Comparison of ENCODE assay signal across 9 cellular contexts in genomic region chr16:3306078-3306477, GRCh38. TPM values are rescaled to one million over a fixed set of nuclear protein-coding genes. Genes with fewer than 3 reads are reported as not detected.
DNase-seq lines count a peak whose midpoint lies in the region; ATAC-seq, FAIRE-seq and TF ChIP-seq lines count a peak whose summit lies in the region.
"Had no signal": no experiment of that assay in that cellular context is flagged by ENCODE, and none has a peak within 500 bp of the region (broad histone marks: within the 10 kb centered on the region; RNA-seq: fewer than 3 reads in every experiment).

No MANE protein-coding gene starts in this region.

- TF ChIP-seq CTCF in K562 (IDR thresholded peaks at IDR 0.05 in 2 of 3, conservative IDR thresholded peaks at IDR 0.05 in 1 of 3; ENCODE audit: insufficient read depth in 2 of 3, low read depth in 1 of 3, low read length in 3 of 3) (no peak), lung (IDR thresholded peaks at IDR 0.05; ENCODE audit: control extremely low read depth, extremely low read depth) (no peak), tibial nerve (IDR thresholded peaks at IDR 0.05) (no peak)

- no peak for TF ChIP-seq POLR2A in K562 (conservative IDR thresholded peaks at IDR 0.05)
- TF ChIP-seq POLR2A in tibial nerve (IDR thresholded peaks at IDR 0.05) = no peak

- TF ChIP-seq EP300 in K562 (IDR thresholded peaks at IDR 0.05; ENCODE audit: low read length) = no peak
- no peak for TF ChIP-seq EP300 in tibial nerve (IDR thresholded peaks at IDR 0.05)

- POLR2A ChIA-PET in K562 (lab: Yijun Ruan, JAX) = interaction anchor here (0.6 to 2.0 kb wide), 5 partner anchors 12 to 95 kb away, joined by 3 to 7 read pairs (median 5); partner anchors contain the start of genes ZNF174 and ZSCAN32

- peaks cover 13% of the 10 kb centered on the region for H3K79me2 ChIP-seq in K562 (ENCODE audit: control insufficient read depth, insufficient read depth, low read length)

- H3K4me1 ChIP-seq in K562 (replicated peaks in 1 of 2; ENCODE audit: control insufficient read depth in 2 of 2, insufficient read depth in 2 of 2, low read length in 2 of 2) (peaks cover 0 to 16% of the 10 kb centered on the region in 2 experiments; a peak in 4 of 5 replicates), lung (ENCODE audit: control insufficient read depth in 2 of 2, insufficient read depth in 2 of 2, low read length in 2 of 2) (peaks cover 0 to 8% of the 10 kb centered on the region in 2 donors), tibial nerve (peaks cover 0 to 24% (median 13%) of the 10 kb centered on the region in 4 donors)

- peak overlapping the region; percentile 78 for H3K4me2 ChIP-seq in K562 (ENCODE audit: insufficient read depth, low read length)

- TF ChIP-seq RAD21 in K562 (CRISPR knock-in tag; conservative IDR thresholded peaks at IDR 0.05 in 1 of 2, IDR thresholded peaks at IDR 0.05 in 1 of 2) = no peak

- H3K9me3 ChIP-seq in K562 (replicated peaks; ENCODE audit: control insufficient read depth, insufficient read depth, low read depth, low read length) (peaks cover 22% of the 10 kb centered on the region), lung (ENCODE audit: control insufficient read depth in 2 of 2, insufficient read depth in 1 of 2, low read length in 1 of 2) (peaks cover 2 to 45% of the 10 kb centered on the region in 2 donors), tibial nerve (peaks cover 0 to 88% (median 33%) of the 10 kb centered on the region in 4 donors)

- H3K9ac ChIP-seq in K562 (ENCODE audit: insufficient read depth in 1 of 2, low read depth in 2 of 2, low read length in 2 of 2) = peak overlapping the region; percentile 87 to 95

- H3K27me3 ChIP-seq in K562 (ENCODE audit: control insufficient read depth in 2 of 2, insufficient read depth in 2 of 2, low read length in 2 of 2) (no peaks in the 10 kb centered on the region), lung (ENCODE audit: control insufficient read depth, insufficient read depth) (no peaks in the 10 kb centered on the region), tibial nerve (no peaks in the 10 kb centered on the region)

- H3K9me1 ChIP-seq in K562 (ENCODE audit: control insufficient read depth, insufficient read depth, low read length) = no peaks in the 10 kb centered on the region

- BruUV-seq in K562 (replicated peaks; lab: Mats Ljungman, UMichigan) = no TSS peak

- no peak for DNase-seq in activated T-cell treated with anti-CD3 and anti-CD28 coated beads, Interleukin-2, amount 50 U/mL, for 4 hours
- no peak for DNase-seq in activated T-cell treated with anti-CD3 and anti-CD28 coated beads, Interleukin-2, amount 50 U/mL, for 48 hours
- DNase-seq in K562 (ENCODE audit: extremely low read depth in 1 of 4, low spot score in 3 of 4) (no peak), lung (ENCODE audit: low spot score) (no peak), tibial nerve (ENCODE audit: low spot score in 2 of 2) (no peak), NCI-H2081 (lab: John Stamatoyannopoulos, UW) (no peak)

- FAIRE-seq in K562 (lab: Jason Lieb, UNC) = no peak

- CTCF ChIA-PET in K562 (lab: Yijun Ruan, JAX; ENCODE audit: low intra/inter-chr PET ratio) = no interaction called here

- in situ Hi-C loops in K562 (cut with MboI) = no loop called here

- peaks cover 15% of the 10 kb centered on the region for H3K36me3 ChIP-seq in K562 (ENCODE audit: control insufficient read depth, insufficient read depth, low read length)
- H3K36me3 ChIP-seq in lung (ENCODE audit: control insufficient read depth in 2 of 2, insufficient read depth in 2 of 2, low read length in 2 of 2) = peaks cover 8 to 29% of the 10 kb centered on the region in 2 donors
- peaks cover 8 to 74% (median 13%) of the 10 kb centered on the region in 3 donors for H3K36me3 ChIP-seq in tibial nerve

- H3K27ac ChIP-seq in K562 (ENCODE audit: extremely low read depth, low read depth, low read length) (peak overlapping the region; percentile 94), lung (ENCODE audit: low read depth in 1 of 2, low read length in 1 of 2) (peak overlapping the region; percentile 92 to 97), tibial nerve (peak overlapping the region; percentile 57 to 88 (median 87))

- no peak for ATAC-seq in activated T-cell treated with anti-CD3 and anti-CD28 coated beads, Interleukin-2, amount 50 U/mL, for 4 hours
- no peak for ATAC-seq in K562
- no peak for ATAC-seq in lung (ENCODE audit: insufficient read depth, low FRiP score)
- ATAC-seq in GM21381 (IDR thresholded peaks at IDR 0.05; ENCODE audit: unreplicated experiment) = no peak
- no peak for ATAC-seq in GM19452 (IDR thresholded peaks at IDR 0.05; ENCODE audit: unreplicated experiment)

- H3K4me3 ChIP-seq in K562 (peak overlapping the region; percentile 73), lung (peak overlapping the region; percentile 77), tibial nerve (peak overlapping the region; percentile 65 to 85 (median 76))

- H4K20me1 ChIP-seq in K562 (replicated peaks; ENCODE audit: control insufficient read depth, insufficient read depth, low read length) = no peaks in the 10 kb centered on the region

- H3K4me1 Mint-ChIP-seq in activated T-cell treated with anti-CD3 and anti-CD28 coated beads, Interleukin-2, amount 50 U/mL, for 4 hours (ENCODE audit: low read depth) = peaks cover 11% of the 10 kb centered on the region

- peaks cover 26% of the 10 kb centered on the region for H3K9me3 Mint-ChIP-seq in activated T-cell treated with anti-CD3 and anti-CD28 coated beads, Interleukin-2, amount 50 U/mL, for 4 hours

- no peaks in the 10 kb centered on the region for H3K27me3 Mint-ChIP-seq in activated T-cell treated with anti-CD3 and anti-CD28 coated beads, Interleukin-2, amount 50 U/mL, for 4 hours (ENCODE audit: low read depth)

- H3K36me3 Mint-ChIP-seq in activated T-cell treated with anti-CD3 and anti-CD28 coated beads, Interleukin-2, amount 50 U/mL, for 4 hours (ENCODE audit: insufficient read depth) = peaks cover 40% of the 10 kb centered on the region

- WGBS in K562 (ENCODE audit: insufficient coverage, low coverage, missing lambda C conversion rate) = 70% methylated on average over 11 of the region's 11 CpGs
- WGBS in lung, 2 donors = 59 to 63% methylated on average over 11 of the region's 11 CpGs
- WGBS in tibial nerve, 2 donors = 63 to 65% methylated on average over 11 of the region's 11 CpGs

- H2AFZ ChIP-seq in K562 (ENCODE audit: low read depth, low read length) = peak overlapping the region; percentile 95

- intact Hi-C loops in K562 (cut with micrococcal nuclease) = loop anchor here (10.0 kb wide), 1 partner anchor 99 kb away; the partner anchor contains the start of genes ZNF174 and ZSCAN32

- H3K4me3 Mint-ChIP-seq in activated T-cell treated with anti-CD3 and anti-CD28 coated beads, Interleukin-2, amount 50 U/mL, for 4 hours = peak overlapping the region; percentile 81

RNA-seq across cellular contexts. Expression of gene ZNF75A, which starts 0.8 kb away (rescaled TPM):
- total RNA-seq in activated T-cell treated with anti-CD3 and anti-CD28 coated beads, Interleukin-2, amount 50 U/mL, for 4 hours = 10 to 100 TPM; 20.9 to 23.1 (median 21.9) TPM
- 36.3 and 66.8 TPM in 2 replicates for total RNA-seq in K562 (2011; cell fraction: chromatin; rRNA removed; ENCODE audit: low replicate concordance)
- total RNA-seq in K562 (2011; cell fraction: nucleolus; rRNA removed) = 23.4 and 28.7 TPM in 2 replicates
- total RNA-seq in K562 (2011; cell fraction: nucleoplasm; rRNA removed) = 36.6 and 52.4 TPM in 2 replicates
- total RNA-seq in K562 (2014; rRNA removed) (14.0 and 15.8 TPM in 2 replicates), K562 (2014; rRNA removed; fragmentation: Illumina TruSeq; extraction: Trizol) (23.2 and 26.2 TPM in 2 replicates), K562 (2015; rRNA removed; fragmentation: Illumina TruSeq; extraction: Trizol) (15.8 and 17.1 TPM in 2 replicates), K562 (2021) (13.9 and 14.2 TPM in 2 replicates), lung (10 to 100 TPM; 23.8 to 35.1 TPM), tibial nerve (10 to 100 TPM; 24.0 to 28.2 (median 25.7) TPM)
- polyA plus RNA-seq in K562 (2011; rRNA removed) (13.9 and 20.8 TPM in 2 replicates), K562 (2014; fragmentation: Illumina TruSeq; extraction: Trizol) (21.2 and 24.5 TPM in 2 replicates), K562 (2014; fragmentation: Nextera tagmentation; extraction: Ambion mirVana) (10 to 100 TPM in 1 of 2 experiments, 1 to 10 TPM in 1; 7.2 to 10.1 TPM), K562 (2014; rRNA removed) (15.8 and 18.6 TPM in 2 replicates), lung (10 to 100 TPM; 11.3 to 19.0 TPM)
- 4.4 and 5.7 TPM in 2 replicates for polyA plus RNA-seq in K562 (2011; cell fraction: cytosol; rRNA removed)
- 14.2 and 18.7 TPM in 2 replicates for polyA plus RNA-seq in K562 (2011; cell fraction: nucleus; rRNA removed)
- 10.5 and 12.1 TPM in 2 replicates for polyA plus RNA-seq in K562 (2012)
- polyA minus RNA-seq in K562 (2011; rRNA and poly(A)+ RNA removed) = 16.0 and 17.9 TPM in 2 replicates
- 5.2 and 6.5 TPM in 2 replicates for polyA minus RNA-seq in K562 (2011; cell fraction: cytosol; rRNA and poly(A)+ RNA removed)
- 10.2 and 12.6 TPM in 2 replicates for polyA minus RNA-seq in K562 (2011; cell fraction: nucleus; rRNA and poly(A)+ RNA removed)

RNA-seq across cellular contexts. Expression of gene TIGD7, which starts 0.8 kb away (rescaled TPM):
- 1 to 10 TPM; 1.7 to 3.2 (median 2.1) TPM for total RNA-seq in activated T-cell treated with anti-CD3 and anti-CD28 coated beads, Interleukin-2, amount 50 U/mL, for 4 hours
- 12.1 and 20.7 TPM in 2 replicates for total RNA-seq in K562 (2011; cell fraction: chromatin; rRNA removed; ENCODE audit: low replicate concordance)
- total RNA-seq in K562 (2011; cell fraction: nucleolus; rRNA removed) = 9.7 and 9.8 TPM in 2 replicates
- 11.8 and 14.0 TPM in 2 replicates for total RNA-seq in K562 (2011; cell fraction: nucleoplasm; rRNA removed)
- total RNA-seq in K562 (2014; rRNA removed) (4.9 and 5.8 TPM in 2 replicates), K562 (2014; rRNA removed; fragmentation: Illumina TruSeq; extraction: Trizol) (9.1 and 13.0 TPM in 2 replicates), K562 (2015; rRNA removed; fragmentation: Illumina TruSeq; extraction: Trizol) (5.4 and 6.7 TPM in 2 replicates), K562 (2021) (5.2 and 6.2 TPM in 2 replicates), lung (10 to 100 TPM in 1 of 2 donors, 1 to 10 TPM in 1; 4.7 to 11.5 TPM), tibial nerve (1 to 10 TPM; 6.1 to 8.3 (median 6.6) TPM)
- polyA plus RNA-seq in K562 (2011; rRNA removed) (8.7 and 10.7 TPM in 2 replicates), K562 (2014; fragmentation: Illumina TruSeq; extraction: Trizol) (9.0 and 9.4 TPM in 2 replicates), K562 (2014; fragmentation: Nextera tagmentation; extraction: Ambion mirVana) (1 to 10 TPM in 1 of 2 experiments, under 1 TPM in 1; 0.84 to 2.0 TPM), K562 (2014; rRNA removed) (8.0 and 8.9 TPM in 2 replicates), lung (1 to 10 TPM; 2.9 to 3.1 TPM)
- 2.7 and 5.2 TPM in 2 replicates for polyA plus RNA-seq in K562 (2011; cell fraction: cytosol; rRNA removed)
- polyA plus RNA-seq in K562 (2011; cell fraction: nucleus; rRNA removed) = 7.1 and 7.7 TPM in 2 replicates
- polyA plus RNA-seq in K562 (2012) = 3.7 and 5.0 TPM in 2 replicates
- 9.3 and 9.5 TPM in 2 replicates for polyA minus RNA-seq in K562 (2011; rRNA and poly(A)+ RNA removed)
- polyA minus RNA-seq in K562 (2011; cell fraction: cytosol; rRNA and poly(A)+ RNA removed) = 2.8 and 4.1 TPM in 2 replicates
- 4.6 and 6.7 TPM in 2 replicates for polyA minus RNA-seq in K562 (2011; cell fraction: nucleus; rRNA and poly(A)+ RNA removed)

RNA-seq across cellular contexts. Expression of gene ZNF263, which starts 22.8 kb away (rescaled TPM):
- total RNA-seq in activated T-cell treated with anti-CD3 and anti-CD28 coated beads, Interleukin-2, amount 50 U/mL, for 4 hours = 10 to 100 TPM; 39.7 to 44.5 (median 41.5) TPM
- total RNA-seq in K562 (2011; cell fraction: chromatin; rRNA removed; ENCODE audit: low replicate concordance) = 33.7 and 52.6 TPM in 2 replicates
- total RNA-seq in K562 (2011; cell fraction: nucleolus; rRNA removed) = 30.8 and 32.5 TPM in 2 replicates
- 28.2 and 28.9 TPM in 2 replicates for total RNA-seq in K562 (2011; cell fraction: nucleoplasm; rRNA removed)
- total RNA-seq in K562 (2014; rRNA removed) (45.9 and 48.3 TPM in 2 replicates), K562 (2014; rRNA removed; fragmentation: Illumina TruSeq; extraction: Trizol) (31.8 and 33.5 TPM in 2 replicates), K562 (2015; rRNA removed; fragmentation: Illumina TruSeq; extraction: Trizol) (36.2 and 36.8 TPM in 2 replicates), K562 (2021) (26.3 and 30.6 TPM in 2 replicates), lung (10 to 100 TPM; 27.3 to 48.4 TPM), tibial nerve (10 to 100 TPM; 37.3 to 66.0 (median 55.5) TPM)
- polyA plus RNA-seq in K562 (2011; rRNA removed) (8.6 and 11.0 TPM in 2 replicates), K562 (2014; fragmentation: Illumina TruSeq; extraction: Trizol) (34.1 and 35.5 TPM in 2 replicates), K562 (2014; fragmentation: Nextera tagmentation; extraction: Ambion mirVana) (1 to 10 TPM; 4.6 to 4.8 TPM), K562 (2014; rRNA removed) (27.5 and 36.0 TPM in 2 replicates), lung (10 to 100 TPM; 13.4 to 23.9 TPM)
- polyA plus RNA-seq in K562 (2011; cell fraction: cytosol; rRNA removed) = 8.6 and 14.4 TPM in 2 replicates
- 18.9 and 32.2 TPM in 2 replicates for polyA plus RNA-seq in K562 (2011; cell fraction: nucleus; rRNA removed)
- 26.0 and 30.5 TPM in 2 replicates for polyA plus RNA-seq in K562 (2012)
- 12.8 and 13.9 TPM in 2 replicates for polyA minus RNA-seq in K562 (2011; rRNA and poly(A)+ RNA removed)
- polyA minus RNA-seq in K562 (2011; cell fraction: cytosol; rRNA and poly(A)+ RNA removed) = 10.7 and 14.5 TPM in 2 replicates
- 14.7 and 20.1 TPM in 2 replicates for polyA minus RNA-seq in K562 (2011; cell fraction: nucleus; rRNA and poly(A)+ RNA removed)

RNA-seq across cellular contexts. Expression of gene OR2C1, which starts 49.6 kb away (rescaled TPM):
- total RNA-seq in activated T-cell treated with anti-CD3 and anti-CD28 coated beads, Interleukin-2, amount 50 U/mL, for 4 hours = not detected
- not detected in 2 replicates for total RNA-seq in K562 (2011; cell fraction: chromatin; rRNA removed; ENCODE audit: low replicate concordance)
- total RNA-seq in K562 (2011; cell fraction: nucleolus; rRNA removed) = not detected in 2 replicates
- total RNA-seq in K562 (2011; cell fraction: nucleoplasm; rRNA removed) = not detected in 2 replicates
- not detected in 2 replicates for total RNA-seq in K562 (2014; rRNA removed)
- total RNA-seq in K562 (2014; rRNA removed; fragmentation: Illumina TruSeq; extraction: Trizol) = not detected in 2 replicates
- not detected in 2 replicates for total RNA-seq in K562 (2015; rRNA removed; fragmentation: Illumina TruSeq; extraction: Trizol)
- total RNA-seq in K562 (2021) = not detected in 2 replicates
- not detected in 2 replicates for polyA plus RNA-seq in K562 (2011; rRNA removed)
- polyA plus RNA-seq in K562 (2011; cell fraction: cytosol; rRNA removed) = not detected in 2 replicates
- polyA plus RNA-seq in K562 (2011; cell fraction: nucleus; rRNA removed) = not detected in 2 replicates
- polyA plus RNA-seq in K562 (2012) = not detected in 2 replicates
- polyA plus RNA-seq in K562 (2014; fragmentation: Illumina TruSeq; extraction: Trizol) = not detected in 2 replicates
- polyA plus RNA-seq in K562 (2014; fragmentation: Nextera tagmentation; extraction: Ambion mirVana) = not detected
- polyA plus RNA-seq in K562 (2014; rRNA removed) = not detected in 2 replicates
- 0.30 TPM in 1 of 2 replicates, not detected in the other for polyA minus RNA-seq in K562 (2011; rRNA and poly(A)+ RNA removed)
- polyA minus RNA-seq in K562 (2011; cell fraction: cytosol; rRNA and poly(A)+ RNA removed) = not detected in 2 replicates
- not detected in 2 replicates for polyA minus RNA-seq in K562 (2011; cell fraction: nucleus; rRNA and poly(A)+ RNA removed)
- under 1 TPM in 1 of 2 donors, not detected in 1; 0.51 TPM for total RNA-seq in lung
- under 1 TPM in 1 of 2 donors, not detected in 1; 0.05 TPM for polyA plus RNA-seq in lung
- 1 to 10 TPM in 1 of 4 donors, under 1 TPM in 2, not detected in 1; 0.44 to 1.2 (median 0.59) TPM for total RNA-seq in tibial nerve
- total RNA-seq: Daoy had no signal

RNA-seq across cellular contexts. Expression of gene MEFV, which starts 49.6 kb away (rescaled TPM):
- total RNA-seq in activated T-cell treated with anti-CD3 and anti-CD28 coated beads, Interleukin-2, amount 50 U/mL, for 4 hours = under 1 TPM in 1 of 3 donors, not detected in 2; 0.14 TPM
- not detected in 2 replicates for total RNA-seq in K562 (2011; cell fraction: chromatin; rRNA removed; ENCODE audit: low replicate concordance)
- total RNA-seq in K562 (2011; cell fraction: nucleolus; rRNA removed) = not detected in 2 replicates
- not detected in 2 replicates for total RNA-seq in K562 (2011; cell fraction: nucleoplasm; rRNA removed)
- 0.14 TPM in 1 of 2 replicates, not detected in the other for total RNA-seq in K562 (2014; rRNA removed)
- total RNA-seq in K562 (2014; rRNA removed; fragmentation: Illumina TruSeq; extraction: Trizol) = not detected in 2 replicates
- not detected in 2 replicates for total RNA-seq in K562 (2015; rRNA removed; fragmentation: Illumina TruSeq; extraction: Trizol)
- not detected in 2 replicates for total RNA-seq in K562 (2021)
- polyA plus RNA-seq in K562 (2011; rRNA removed) = not detected in 2 replicates
- not detected in 2 replicates for polyA plus RNA-seq in K562 (2011; cell fraction: cytosol; rRNA removed)
- not detected in 2 replicates for polyA plus RNA-seq in K562 (2011; cell fraction: nucleus; rRNA removed)
- 0.06 and 0.07 TPM in 2 replicates for polyA plus RNA-seq in K562 (2012)
- polyA plus RNA-seq in K562 (2014; fragmentation: Illumina TruSeq; extraction: Trizol) = not detected in 2 replicates
- not detected for polyA plus RNA-seq in K562 (2014; fragmentation: Nextera tagmentation; extraction: Ambion mirVana)
- not detected in 2 replicates for polyA plus RNA-seq in K562 (2014; rRNA removed)
- not detected in 2 replicates for polyA minus RNA-seq in K562 (2011; rRNA and poly(A)+ RNA removed)
- not detected in 2 replicates for polyA minus RNA-seq in K562 (2011; cell fraction: cytosol; rRNA and poly(A)+ RNA removed)
- polyA minus RNA-seq in K562 (2011; cell fraction: nucleus; rRNA and poly(A)+ RNA removed) = not detected in 2 replicates
- 10 to 100 TPM in 1 of 2 donors, 1 to 10 TPM in 1; 4.8 to 11.3 TPM for total RNA-seq in lung
- polyA plus RNA-seq in lung = 10 to 100 TPM in 1 of 2 donors, 1 to 10 TPM in 1; 1.3 to 21.7 TPM
- 1 to 10 TPM in 2 of 4 donors, under 1 TPM in 2; 0.39 to 8.1 (median 1.1) TPM for total RNA-seq in tibial nerve
